In genomic region chr16:30070490-30070889, GRCh38 we compare ENCODE assay signal across 1 cellular context.
TF ChIP-seq lines count a peak whose summit lies in the region.

No MANE protein-coding gene starts in this region.

TF ChIP-seq in K562, 482 proteins besides CTCF, POLR2A, EP300 and RAD21:
- TF ChIP-seq MXD1 (CRISPR knock-in tag; IDR thresholded peaks at IDR 0.05; ENCODE audit: borderline replicate concordance, poor library complexity, severe bottlenecking) (no peak), CCNT2 (IDR thresholded peaks at IDR 0.05; ENCODE audit: borderline replicate concordance, extremely low read depth, insufficient read length, low read depth, low read length) (peak; percentile 9), SRSF1 (IDR thresholded peaks at IDR 0.05; ENCODE audit: low read depth, low read length) (no peak)
